In genomic region chr18:40583671-40584070, GRCh38 we compare ENCODE assay signal across 24 cellular contexts.
"Had no signal": no experiment of that assay in that cellular context is flagged by ENCODE, and none has a peak within 500 bp of the region (broad histone marks: within the 10 kb centered on the region; RNA-seq: fewer than 3 reads in every experiment).

No MANE protein-coding gene starts in this region.

- DNase-seq: head of caudate nucleus; hypothalamus; immature natural killer cell; left ventricle myocardium inferior; naive B cell; stimulated activated CD4-positive, alpha-beta T cell treated with anti-CD3 and anti-CD28 coated beads, Interleukin-1b, Interleukin-23, amount 100 ng/mL, for 48 hours; stimulated activated CD4-positive, alpha-beta T cell treated with anti-CD3 and anti-CD28 coated beads, Interleukin-2, amount 100 ng/mL, for 48 hours; stimulated activated naive B cell treated with anti-CD40 and anti-IgM and Interleukin-4, amounts not matched to agents 10 μg/mL and 1 μg/mL and 100 μg/mL, for 72 hours; stimulated activated naive CD8-positive, alpha-beta T cell treated with anti-CD3 and anti-CD28 coated beads, Interleukin-15, Interleukin-2, amounts not matched to agents 100 U/mL and 50 U/mL, for 24 hours; stomach; testis; thyroid gland; transverse colon; upper lobe of left lung had no signal

- H3K9me3 ChIP-seq: ovary, right lobe of liver, stomach, testis, thyroid gland, transverse colon, upper lobe of left lung, vagina had no signal

- ATAC-seq: natural killer cell treated with Interleukin-12 subunit alpha and Interleukin-12 subunit beta and Interleukin-15 and Interleukin-18, amount 100 ng/mL, for 72 hours; right lobe of liver; stimulated activated naive B cell treated with anti-CD40 and anti-IgM and Interleukin-4, amounts not matched to agents 10 μg/mL and 1 μg/mL and 100 μg/mL, for 72 hours; stimulated activated naive CD8-positive, alpha-beta T cell treated with anti-CD3 and anti-CD28 coated beads, Interleukin-15, Interleukin-2, amounts not matched to agents 100 U/mL and 50 U/mL, for 24 hours had no signal

- FAIRE-seq: islet of Langerhans had no signal

- H3K27ac ChIP-seq: left ventricle myocardium inferior, ovary, right atrium auricular region, right lobe of liver, stomach, testis, thyroid gland, transverse colon, upper lobe of left lung, vagina had no signal

- H3K4me3 ChIP-seq: left ventricle myocardium inferior, ovary, right atrium auricular region, right lobe of liver, smooth muscle cell, stomach, testis, thyroid gland, transverse colon, upper lobe of left lung, vagina had no signal

- H3K27me3 ChIP-seq: ovary, right atrium auricular region, right lobe of liver, stomach, testis, thyroid gland, transverse colon, upper lobe of left lung, vagina had no signal

- H3K27ac Mint-ChIP-seq: immature natural killer cell; memory B cell; natural killer cell treated with Interleukin-12 subunit alpha and Interleukin-12 subunit beta and Interleukin-15 and Interleukin-18, amount 100 ng/mL, for 72 hours; progenitor cell of endocrine pancreas; stimulated activated naive B cell treated with anti-CD40 and anti-IgM and Interleukin-4, amounts not matched to agents 10 μg/mL and 1 μg/mL and 100 μg/mL, for 72 hours had no signal

- H3K27me3 Mint-ChIP-seq: memory B cell; naive B cell; natural killer cell treated with Interleukin-12 subunit alpha and Interleukin-12 subunit beta and Interleukin-15 and Interleukin-18, amount 100 ng/mL, for 72 hours; progenitor cell of endocrine pancreas; stimulated activated naive B cell treated with anti-CD40 and anti-IgM and Interleukin-4, amounts not matched to agents 10 μg/mL and 1 μg/mL and 100 μg/mL, for 72 hours had no signal

- H3K4me1 Mint-ChIP-seq: immature natural killer cell; memory B cell; naive B cell; stimulated activated naive B cell treated with anti-CD40 and anti-IgM and Interleukin-4, amounts not matched to agents 10 μg/mL and 1 μg/mL and 100 μg/mL, for 72 hours had no signal

- H3K4me1 ChIP-seq: left ventricle myocardium inferior, right atrium auricular region, right lobe of liver, stomach, testis, thyroid gland, transverse colon, upper lobe of left lung, vagina had no signal

- H3K36me3 Mint-ChIP-seq: immature natural killer cell; memory B cell; naive B cell; natural killer cell treated with Interleukin-12 subunit alpha and Interleukin-12 subunit beta and Interleukin-15 and Interleukin-18, amount 100 ng/mL, for 72 hours; stimulated activated naive B cell treated with anti-CD40 and anti-IgM and Interleukin-4, amounts not matched to agents 10 μg/mL and 1 μg/mL and 100 μg/mL, for 72 hours had no signal

- H3K36me3 ChIP-seq: left ventricle myocardium inferior, ovary, right atrium auricular region, right lobe of liver, stomach, thyroid gland, transverse colon, upper lobe of left lung, vagina had no signal

- H3K4me3 Mint-ChIP-seq: immature natural killer cell; memory B cell; naive B cell; natural killer cell treated with Interleukin-12 subunit alpha and Interleukin-12 subunit beta and Interleukin-15 and Interleukin-18, amount 100 ng/mL, for 72 hours; neural crest cell; stimulated activated naive B cell treated with anti-CD40 and anti-IgM and Interleukin-4, amounts not matched to agents 10 μg/mL and 1 μg/mL and 100 μg/mL, for 72 hours had no signal

- H3K4me2 ChIP-seq: smooth muscle cell had no signal
